1 cellular context compared by ENCODE assay signal in the genomic region with DNA sequence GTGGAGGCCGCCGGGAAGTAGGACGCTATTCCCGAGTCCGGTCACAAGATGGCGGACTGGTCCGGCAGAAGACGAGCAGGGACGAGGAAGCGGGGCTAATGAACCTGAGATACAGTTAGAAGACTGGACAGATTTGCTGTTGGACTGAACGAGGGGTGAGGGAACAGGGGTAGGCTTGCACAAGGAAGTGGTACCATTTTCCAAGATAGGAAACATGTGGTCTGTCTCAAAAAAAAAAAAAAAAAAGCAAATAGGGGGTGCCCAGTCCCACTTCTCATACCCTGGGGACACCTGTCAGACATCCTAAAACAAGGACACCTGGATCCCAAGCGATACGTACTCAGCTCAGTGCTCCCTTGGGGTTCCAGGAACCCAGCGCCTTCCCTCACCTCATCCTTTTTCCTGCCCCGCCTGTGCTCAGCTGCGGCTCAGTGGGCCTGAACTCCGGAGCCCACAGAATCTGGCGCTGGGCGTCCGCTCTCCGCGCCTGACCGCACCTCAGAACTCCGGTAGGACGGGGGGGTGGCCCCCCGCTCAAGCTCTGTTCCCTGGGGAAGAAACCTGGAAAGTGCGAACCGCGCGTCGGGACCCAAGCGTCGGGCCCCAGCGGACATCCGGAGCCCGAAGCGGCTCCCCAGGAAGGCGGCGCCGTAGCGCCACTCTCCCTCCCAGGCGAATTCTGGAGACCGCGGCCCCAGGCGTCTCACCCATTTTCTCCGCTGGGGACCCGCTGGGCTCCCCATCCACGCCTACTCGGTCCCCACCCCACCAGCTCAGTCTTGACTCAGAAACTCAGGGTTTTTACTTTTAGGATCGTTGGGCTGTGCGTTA.
TF ChIP-seq lines count a peak whose summit lies in the region.

Gene LY6G5C (minus strand): TSS at position 227 of the 831 bp plus-strand sequence. CDS start 694 bp downstream, outside the sequence.

TF ChIP-seq in Ishikawa, 13 proteins besides CTCF, POLR2A, EP300 and RAD21 (continued from another document):
- TF ChIP-seq, protein P1, sequence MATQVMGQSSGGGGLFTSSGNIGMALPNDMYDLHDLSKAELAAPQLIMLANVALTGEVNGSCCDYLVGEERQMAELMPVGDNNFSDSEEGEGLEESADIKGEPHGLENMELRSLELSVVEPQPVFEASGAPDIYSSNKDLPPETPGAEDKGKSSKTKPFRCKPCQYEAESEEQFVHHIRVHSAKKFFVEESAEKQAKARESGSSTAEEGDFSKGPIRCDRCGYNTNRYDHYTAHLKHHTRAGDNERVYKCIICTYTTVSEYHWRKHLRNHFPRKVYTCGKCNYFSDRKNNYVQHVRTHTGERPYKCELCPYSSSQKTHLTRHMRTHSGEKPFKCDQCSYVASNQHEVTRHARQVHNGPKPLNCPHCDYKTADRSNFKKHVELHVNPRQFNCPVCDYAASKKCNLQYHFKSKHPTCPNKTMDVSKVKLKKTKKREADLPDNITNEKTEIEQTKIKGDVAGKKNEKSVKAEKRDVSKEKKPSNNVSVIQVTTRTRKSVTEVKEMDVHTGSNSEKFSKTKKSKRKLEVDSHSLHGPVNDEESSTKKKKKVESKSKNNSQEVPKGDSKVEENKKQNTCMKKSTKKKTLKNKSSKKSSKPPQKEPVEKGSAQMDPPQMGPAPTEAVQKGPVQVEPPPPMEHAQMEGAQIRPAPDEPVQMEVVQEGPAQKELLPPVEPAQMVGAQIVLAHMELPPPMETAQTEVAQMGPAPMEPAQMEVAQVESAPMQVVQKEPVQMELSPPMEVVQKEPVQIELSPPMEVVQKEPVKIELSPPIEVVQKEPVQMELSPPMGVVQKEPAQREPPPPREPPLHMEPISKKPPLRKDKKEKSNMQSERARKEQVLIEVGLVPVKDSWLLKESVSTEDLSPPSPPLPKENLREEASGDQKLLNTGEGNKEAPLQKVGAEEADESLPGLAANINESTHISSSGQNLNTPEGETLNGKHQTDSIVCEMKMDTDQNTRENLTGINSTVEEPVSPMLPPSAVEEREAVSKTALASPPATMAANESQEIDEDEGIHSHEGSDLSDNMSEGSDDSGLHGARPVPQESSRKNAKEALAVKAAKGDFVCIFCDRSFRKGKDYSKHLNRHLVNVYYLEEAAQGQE (IDR thresholded peaks at IDR 0.05; ENCODE audit: low read depth), result no peak
